Comparison of ENCODE assay signal across 8 cellular contexts in genomic region chr11:66438009-66438503, GRCh38. TPM values are rescaled to one million over a fixed set of nuclear protein-coding genes. Genes with fewer than 3 reads are reported as not detected.
A peak's percentile ranks its signal among the peaks of the same experiment; 100 is the strongest.
DNase-seq lines count a peak whose midpoint lies in the region; ATAC-seq, FAIRE-seq and TF ChIP-seq lines count a peak whose summit lies in the region.

No MANE protein-coding gene starts in this region.

- H3K27me3 ChIP-seq in mononuclear cell (ENCODE audit: insufficient read depth, low read length) = no peaks in the 10 kb centered on the region

- H3K4me2 ChIP-seq in A549 = peak overlapping the region; percentile 83

- ATAC-seq in A549 (peak in 1 of 2 experiments; percentile 4; a peak in 1 of 6 replicates), HG03196 (IDR thresholded peaks at IDR 0.05; ENCODE audit: unreplicated experiment) (peak; percentile 10), HG03025 (IDR thresholded peaks at IDR 0.05; ENCODE audit: low FRiP score, unreplicated experiment) (no peak), HG02759 (IDR thresholded peaks at IDR 0.05; ENCODE audit: unreplicated experiment) (no peak)

- no peak for TF ChIP-seq POLR2A in A549 (IDR thresholded peaks at IDR 0.05; ENCODE audit: low read length)

- FAIRE-seq in A549 (lab: Jason Lieb, UNC) = no peak

- POLR2A ChIA-PET in A549 (lab: Yijun Ruan, JAX) = interaction anchor here (1.2 to 1.9 kb wide), 6 partner anchors 28 to 241 kb away, joined by 4 to 22 read pairs (median 7); partner anchors contain the start of genes DPP3, PELI3, RBM14 and RBM4B
- POLR2A ChIA-PET in MCF 10A (lab: Yijun Ruan, JAX) = interaction anchor here (0.8 to 2.1 kb wide), 14 partner anchors 14 to 240 kb away, joined by 3 to 25 read pairs (median 5); partner anchors contain the start of genes DPP3, PELI3, RBM14 and RBM4

- CTCF ChIA-PET in A549 (lab: Yijun Ruan, JAX) (interaction anchor here (0.6 to 48.5 kb wide), 14 partner anchors 11 to 448 kb away, joined by 3 to 1614 read pairs (median 4); partner anchors contain the start of genes DPP3, NPAS4, RBM4B and ZDHHC24), MCF 10A (lab: Yijun Ruan, JAX) (interaction anchor here (0.6 to 1.7 kb wide), 9 partner anchors 10 to 568 kb away, joined by 3 to 12 read pairs (median 5); partner anchors contain the start of gene RBM4B)

- no peaks in the 10 kb centered on the region for H3K27me3 Mint-ChIP-seq in MCF 10A (ENCODE audit: insufficient read depth, unreplicated experiment)

- TF ChIP-seq CTCF in A549 (IDR thresholded peaks at IDR 0.05) (no peak), MCF 10A (IDR thresholded peaks at IDR 0.05; ENCODE audit: unreplicated experiment) (no peak)

- peak overlapping the region; percentile 79 to 92 for H3K27ac ChIP-seq in A549

- H3K9me3 ChIP-seq in A549 = no peaks in the 10 kb centered on the region
- H3K9me3 ChIP-seq in mononuclear cell (ENCODE audit: low read depth, low read length) = no peaks in the 10 kb centered on the region

- no TSS peak for BruUV-seq in MCF 10A (replicated peaks; lab: Mats Ljungman, UMichigan)

- intact Hi-C loops in MCF 10A (cut with micrococcal nuclease) = loop anchor here (2.0 kb wide), 1 partner anchor 125 kb away; no protein-coding TSS in a partner anchor

- peak overlapping the region; percentile 84 for H3K4me3 Mint-ChIP-seq in MCF 10A (ENCODE audit: unreplicated experiment)

- DNase-seq in A549 (ENCODE audit: low read depth in 1 of 2, low spot score in 1 of 2) = no peak
- no peak for DNase-seq in MCF 10A (ENCODE audit: unreplicated experiment)
- no peak for DNase-seq in Ammon's horn (ENCODE audit: low spot score)
- DNase-seq in midbrain (lab: John Stamatoyannopoulos, UW) = no peak

- peak overlapping the region; percentile 69 for H3K4me3 ChIP-seq in A549
- H3K4me3 ChIP-seq in mononuclear cell (ENCODE audit: low read length) = peak overlapping the region; percentile 51

- WGBS in A549 (ENCODE audit: missing lambda C conversion rate) = 21% methylated on average over 12 of the region's 12 CpGs

- TF ChIP-seq RAD21 in A549 (conservative IDR thresholded peaks at IDR 0.05 in 1 of 2, IDR thresholded peaks at IDR 0.05 in 1 of 2) = no peak

- H3K27ac Mint-ChIP-seq in MCF 10A (ENCODE audit: low read depth, unreplicated experiment) = peak overlapping the region; percentile 97

- H3K4me1 ChIP-seq in A549 (peaks cover 9% of the 10 kb centered on the region), mononuclear cell (ENCODE audit: insufficient read depth, low read length) (peaks cover 17% of the 10 kb centered on the region)

- peaks cover 10% of the 10 kb centered on the region for H3K4me1 Mint-ChIP-seq in MCF 10A (ENCODE audit: insufficient read depth, unreplicated experiment)

- no peak for TF ChIP-seq EP300 in A549 (IDR thresholded peaks at IDR 0.05)

- no peaks in the 10 kb centered on the region for H3K9me3 Mint-ChIP-seq in MCF 10A (ENCODE audit: unreplicated experiment)

- peaks cover 34% of the 10 kb centered on the region for H3K36me3 Mint-ChIP-seq in MCF 10A (ENCODE audit: insufficient read depth, unreplicated experiment)

TF ChIP-seq in A549, 52 proteins besides CTCF, POLR2A, EP300 and RAD21:
- TF ChIP-seq JUNB (IDR thresholded peaks at IDR 0.05) (no peak), PHF8 (IDR thresholded peaks at IDR 0.05; ENCODE audit: borderline replicate concordance, low read depth) (no peak), JUN (IDR thresholded peaks at IDR 0.05) (no peak), RARB (CRISPR knock-in tag; IDR thresholded peaks at IDR 0.05) (no peak), SREBF2 (IDR thresholded peaks at IDR 0.05) (no peak), ZSCAN20 (CRISPR knock-in tag; IDR thresholded peaks at IDR 0.05) (no peak), NR3C1 (IDR thresholded peaks at IDR 0.05) (no peak), BHLHE40 (IDR thresholded peaks at IDR 0.05; ENCODE audit: low read depth, low read length) (no peak)
- TF ChIP-seq, protein P1, sequence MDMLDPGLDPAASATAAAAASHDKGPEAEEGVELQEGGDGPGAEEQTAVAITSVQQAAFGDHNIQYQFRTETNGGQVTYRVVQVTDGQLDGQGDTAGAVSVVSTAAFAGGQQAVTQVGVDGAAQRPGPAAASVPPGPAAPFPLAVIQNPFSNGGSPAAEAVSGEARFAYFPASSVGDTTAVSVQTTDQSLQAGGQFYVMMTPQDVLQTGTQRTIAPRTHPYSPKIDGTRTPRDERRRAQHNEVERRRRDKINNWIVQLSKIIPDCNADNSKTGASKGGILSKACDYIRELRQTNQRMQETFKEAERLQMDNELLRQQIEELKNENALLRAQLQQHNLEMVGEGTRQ (IDR thresholded peaks at IDR 0.05) = no peak
- TF ChIP-seq, protein P2, sequence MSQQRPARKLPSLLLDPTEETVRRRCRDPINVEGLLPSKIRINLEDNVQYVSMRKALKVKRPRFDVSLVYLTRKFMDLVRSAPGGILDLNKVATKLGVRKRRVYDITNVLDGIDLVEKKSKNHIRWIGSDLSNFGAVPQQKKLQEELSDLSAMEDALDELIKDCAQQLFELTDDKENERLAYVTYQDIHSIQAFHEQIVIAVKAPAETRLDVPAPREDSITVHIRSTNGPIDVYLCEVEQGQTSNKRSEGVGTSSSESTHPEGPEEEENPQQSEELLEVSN (IDR thresholded peaks at IDR 0.05; ENCODE audit: borderline replicate concordance, low read depth) = no peak

RNA-seq across cellular contexts. Expression of gene MRPL11, which starts 0.6 kb away (rescaled TPM):
- 62.9 and 70.1 TPM in 2 replicates for polyA plus RNA-seq in A549 (2011; rRNA removed)
- 71.9 and 85.0 TPM in 2 replicates for polyA plus RNA-seq in A549 (2012; cell fraction: cytosol; rRNA removed)
- polyA plus RNA-seq in A549 (2012; cell fraction: nucleus; rRNA removed) = 35.0 and 45.6 TPM in 2 replicates
- polyA plus RNA-seq in A549 (2017; fragmentation: RNase III; extraction: RNeasy Plus Mini Kit Qiagen cat#74134 plus additional on column Dnase treatment) = 71.9 to 73.8 TPM (median 73.5 TPM) in 3 replicates
- 26.8 and 28.1 TPM in 2 replicates for polyA minus RNA-seq in A549 (2011; rRNA and poly(A)+ RNA removed)
- 65.5 and 69.1 TPM in 2 replicates for total RNA-seq in MCF 10A (2022)
- 22.6 TPM for total RNA-seq in mononuclear cell

RNA-seq across cellular contexts. Expression of gene NPAS4, which starts 17.2 kb away (rescaled TPM):
- polyA plus RNA-seq in A549 (2011; rRNA removed) = not detected in 2 replicates
- polyA plus RNA-seq in A549 (2012; cell fraction: cytosol; rRNA removed) = 0.01 and 0.06 TPM in 2 replicates
- polyA plus RNA-seq in A549 (2012; cell fraction: nucleus; rRNA removed) = 0.11 and 0.13 TPM in 2 replicates
- polyA plus RNA-seq in A549 (2017; fragmentation: RNase III; extraction: RNeasy Plus Mini Kit Qiagen cat#74134 plus additional on column Dnase treatment) = 0.03 TPM in 1 of 3 replicates, not detected in the others
- polyA minus RNA-seq in A549 (2011; rRNA and poly(A)+ RNA removed) = 0.10 TPM in 1 of 2 replicates, not detected in the other
- not detected in 2 replicates for total RNA-seq in MCF 10A (2022)
- not detected for total RNA-seq in mononuclear cell

RNA-seq across cellular contexts. Expression of gene PELI3, which starts 28.6 kb away (rescaled TPM):
- polyA plus RNA-seq in A549 (2011; rRNA removed) (2.3 and 2.7 TPM in 2 replicates), A549 (2017; fragmentation: RNase III; extraction: RNeasy Plus Mini Kit Qiagen cat#74134 plus additional on column Dnase treatment) (4.4 to 5.7 TPM (median 5.6 TPM) in 3 replicates)
- polyA plus RNA-seq in A549 (2012; cell fraction: cytosol; rRNA removed) = 3.5 and 5.9 TPM in 2 replicates
- polyA plus RNA-seq in A549 (2012; cell fraction: nucleus; rRNA removed) = 4.7 and 8.3 TPM in 2 replicates
- 6.2 and 8.3 TPM in 2 replicates for polyA minus RNA-seq in A549 (2011; rRNA and poly(A)+ RNA removed)
- total RNA-seq in MCF 10A (2022) (5.0 and 6.1 TPM in 2 replicates), mononuclear cell (9.8 TPM)

RNA-seq across cellular contexts. Expression of gene DPP3, which starts 42.2 kb away (rescaled TPM):
- polyA plus RNA-seq in A549 (2011; rRNA removed) (52.2 TPM in 2 replicates), A549 (2017; fragmentation: RNase III; extraction: RNeasy Plus Mini Kit Qiagen cat#74134 plus additional on column Dnase treatment) (70.5 to 71.7 TPM (median 71.1 TPM) in 3 replicates)
- 66.8 and 90.8 TPM in 2 replicates for polyA plus RNA-seq in A549 (2012; cell fraction: cytosol; rRNA removed)
- 139 and 159 TPM in 2 replicates for polyA plus RNA-seq in A549 (2012; cell fraction: nucleus; rRNA removed)
- 66.8 and 71.6 TPM in 2 replicates for polyA minus RNA-seq in A549 (2011; rRNA and poly(A)+ RNA removed)
- total RNA-seq in MCF 10A (2022) (34.4 and 40.9 TPM in 2 replicates), mononuclear cell (15.2 TPM)
